27 cellular contexts compared by ENCODE assay signal in the genomic region with DNA sequence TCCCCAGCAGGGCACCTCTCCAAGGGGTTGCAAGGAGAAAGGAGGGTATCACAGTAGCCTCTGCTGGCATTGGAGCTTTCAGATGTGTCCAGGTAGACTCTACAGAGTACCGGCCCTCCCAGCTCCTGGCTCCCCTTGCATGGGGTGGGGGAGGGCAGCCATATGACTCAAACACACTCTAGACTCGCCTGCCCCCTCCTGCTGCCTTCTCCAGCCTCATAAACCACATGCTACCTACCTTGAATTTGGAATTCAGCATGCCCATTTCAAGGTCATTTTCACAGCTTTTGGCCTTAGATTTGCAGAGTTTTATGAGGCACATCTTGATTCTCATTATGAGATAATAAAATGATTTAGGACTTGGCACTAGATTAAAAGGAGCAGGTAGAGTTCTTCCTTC. TPM values are rescaled to one million over a fixed set of nuclear protein-coding genes. Genes with fewer than 3 reads are reported as not detected.
DNase-seq lines count a peak whose midpoint lies in the region; ATAC-seq, FAIRE-seq and TF ChIP-seq lines count a peak whose summit lies in the region.
"Had no signal": no experiment of that assay in that cellular context is flagged by ENCODE, and none has a peak within 500 bp of the region (broad histone marks: within the 10 kb centered on the region; RNA-seq: fewer than 3 reads in every experiment).

No MANE protein-coding gene starts in this region.

- no peaks in the 10 kb centered on the region for H3K9me3 ChIP-seq in Karpas-422 (ENCODE audit: low read length)

- CTCF ChIA-PET in GM10248 (lab: Yijun Ruan, JAX) = interaction anchor here (0.6 to 3.9 kb wide), 4 partner anchors 10 to 1385 kb away, joined by 3 to 19 read pairs (median 3); no protein-coding TSS in a partner anchor

- POLR2A ChIA-PET in GM10248 (lab: Yijun Ruan, JAX) = no interaction called here

- H4K20me1 ChIP-seq in Karpas-422 (ENCODE audit: insufficient read depth, low read depth, low read length) = no peaks in the 10 kb centered on the region
- H4K20me1 ChIP-seq: BLaER1 treated with 17β-estradiol and CSF1 and Interleukin-3, amounts not matched to agents 10 nM and 100 nM had no signal

- H3K9ac ChIP-seq in Karpas-422 (ENCODE audit: low read length) = no peak overlapping the region
- H3K9ac ChIP-seq: BLaER1 treated with 17β-estradiol and CSF1 and Interleukin-3, amounts not matched to agents 10 nM and 100 nM; GM23248 had no signal

- DNase-seq in ACHN (peak; percentile 7), RCC 7860 (ENCODE audit: low spot score) (no peak), left kidney (ENCODE audit: low read depth, low spot score) (peak; percentile 37), GM10248 (ENCODE audit: extremely low spot score) (no peak), Karpas-422 (no peak), NCI-H82 (lab: John Stamatoyannopoulos, UW) (no peak), omental fat pad (ENCODE audit: low spot score) (no peak)
- DNase-seq: 8988T; CD4-positive, CD25-positive, alpha-beta regulatory T cell; CD8-positive, alpha-beta memory T cell; COR-L47; DMS 273 treated with DMSO at 0.1 percent for 48 hours; DMS53; DND-41; EL; GM23248; HCEC 1CT had no signal

- FAIRE-seq in RCC 7860 (lab: Jason Lieb, UNC) = peak; percentile 49
- FAIRE-seq: GM12891, GM19239, H54 had no signal

- H3K27me3 ChIP-seq in Karpas-422 (ENCODE audit: low read length) = no peaks in the 10 kb centered on the region
- H3K27me3 ChIP-seq: BLaER1 treated with 17β-estradiol and CSF1 and Interleukin-3, amounts not matched to agents 10 nM and 100 nM had no signal

- no peaks in the 10 kb centered on the region for H3K9me2 ChIP-seq in Karpas-422 (replicated peaks; ENCODE audit: insufficient read depth, low read length)

- H3K4me2 ChIP-seq in Karpas-422 (ENCODE audit: low read depth, low read length, poor library complexity, severe bottlenecking) = no peak overlapping the region
- H3K4me2 ChIP-seq: BLaER1 treated with 17β-estradiol and CSF1 and Interleukin-3, amounts not matched to agents 10 nM and 100 nM had no signal

- in situ Hi-C loops in ACHN (cut with HindIII; ENCODE audit: low pct_ligation_motif_present, low pct_unique_long_range_greater_than_20kb, low sequenced_read_pairs) = no loop called here

- TF ChIP-seq CTCF in GM10248 (IDR thresholded peaks at IDR 0.05; ENCODE audit: control extremely low read depth, extremely low read depth, low read depth, missing control alignments) (no peak), omental fat pad (IDR thresholded peaks at IDR 0.05) (no peak)

- no peak overlapping the region for H3K4me3 ChIP-seq in Karpas-422 (ENCODE audit: low read length)
- H3K4me3 ChIP-seq: BLaER1 treated with 17β-estradiol and CSF1 and Interleukin-3, amounts not matched to agents 10 nM and 100 nM; GM23248 had no signal

- no peaks in the 10 kb centered on the region for H3K36me3 ChIP-seq in Karpas-422 (ENCODE audit: insufficient read depth, low read length)
- H3K36me3 ChIP-seq: BLaER1 treated with 17β-estradiol and CSF1 and Interleukin-3, amounts not matched to agents 10 nM and 100 nM had no signal

- H2AFZ ChIP-seq in Karpas-422 (ENCODE audit: low read length) = no peak overlapping the region
- H2AFZ ChIP-seq: GM23248 had no signal

- H3K4me1 ChIP-seq in Karpas-422 (ENCODE audit: low read length) = peaks cover 8% of the 10 kb centered on the region
- H3K4me1 ChIP-seq: BLaER1 treated with 17β-estradiol and CSF1 and Interleukin-3, amounts not matched to agents 10 nM and 100 nM had no signal

- H3K79me2 ChIP-seq in Karpas-422 (ENCODE audit: low read length) = no peaks in the 10 kb centered on the region

- no peak overlapping the region for H3K27ac ChIP-seq in Karpas-422 (ENCODE audit: low read length)
- H3K27ac ChIP-seq: BLaER1 treated with 17β-estradiol and CSF1 and Interleukin-3, amounts not matched to agents 10 nM and 100 nM; GM23248; HL-60 had no signal

- peak; percentile 17 for ATAC-seq in esophagus mucosa
- no peak for ATAC-seq in omental fat pad (ENCODE audit: low FRiP score)

RNA-seq across cellular contexts. Expression of gene SMIM32, which starts 32.8 kb away (rescaled TPM):
- total RNA-seq in esophagus mucosa (not detected), omental fat pad (not detected)
- not detected in 2 replicates for total RNA-seq in Karpas-422 (2014; rRNA removed; shearing (Covaris generic); ENCODE audit: low replicate concordance)
- total RNA-seq: A673; B cell; CD4-positive, CD25-positive, alpha-beta regulatory T cell; CD8-positive, alpha-beta memory T cell; G401; GM23248; HT1080 had no signal

Comparison
In these comparisons a context has a peak if more than half of its experiments do, and no peak if none do; other contexts are left out.
1. DNase-seq: peak in ACHN (single experiment) and left kidney (single experiment); none in RCC 7860 (single experiment), GM10248 (single experiment), Karpas-422 (single experiment), NCI-H82 (single experiment) and omental fat pad (single experiment).